ENCODE assay signal across 8 cellular contexts in the genomic region with DNA sequence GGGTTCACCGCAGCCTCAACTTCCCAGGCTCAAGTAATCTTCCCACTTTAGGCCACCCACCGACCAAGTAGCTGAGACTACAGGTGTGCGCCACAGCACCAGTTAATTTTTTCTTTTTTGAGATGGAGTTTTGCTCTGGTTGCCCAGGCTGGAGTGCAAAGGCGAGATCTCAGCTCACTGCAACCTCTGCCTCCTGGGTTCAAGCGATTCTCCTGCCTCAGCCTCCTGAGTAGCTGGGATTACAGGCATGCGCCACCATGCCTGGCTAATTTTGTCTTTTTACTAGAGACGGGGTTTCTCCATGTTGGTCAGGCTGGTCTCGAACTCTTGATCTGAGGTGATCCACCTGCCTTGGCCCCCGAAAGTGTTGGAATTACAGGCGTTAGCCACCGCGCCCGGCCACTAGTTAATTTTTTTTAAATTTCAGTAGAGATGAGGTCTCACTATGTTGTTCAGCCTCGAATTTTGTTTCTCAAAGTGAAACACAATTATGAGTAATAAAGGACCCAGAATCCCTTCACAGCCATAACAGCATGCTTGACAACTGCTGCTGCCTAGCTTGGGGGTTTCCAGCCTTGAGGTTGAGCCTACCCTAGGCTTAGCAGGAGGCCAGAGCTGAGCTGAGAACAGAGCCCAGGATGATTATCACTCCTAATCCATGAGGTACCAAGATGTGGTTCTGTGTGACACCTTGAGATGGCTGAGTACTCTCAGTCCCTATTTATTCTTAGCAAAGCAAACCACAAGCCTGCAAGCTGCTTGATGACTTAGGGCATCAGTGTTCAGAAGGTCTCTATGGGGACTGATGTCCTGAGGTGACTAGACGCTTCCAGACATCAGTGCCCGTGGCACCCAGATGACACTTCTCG. TPM values are rescaled to one million over a fixed set of nuclear protein-coding genes. Genes with fewer than 3 reads are reported as not detected.
DNase-seq lines count a peak whose midpoint lies in the region; ATAC-seq and TF ChIP-seq lines count a peak whose summit lies in the region.

No MANE protein-coding gene starts in this region.

- H3K4me1 Mint-ChIP-seq in CD14-positive monocyte: peaks cover 3% of the 10 kb centered on the region

- 88 to 94% methylated on average over 17 of the region's 17 CpGs for WGBS in aorta, 2 donors

- intact Hi-C loops in CD14-positive monocyte (cut with micrococcal nuclease): no loop called here
- intact Hi-C loops in aorta (cut with DNase I): no loop called here

- H3K27me3 Mint-ChIP-seq in CD14-positive monocyte (ENCODE audit: low read depth in 3 of 3): peaks cover 0 to 11% (median 1%) of the 10 kb centered on the region in 3 donors

- H3K4me3 ChIP-seq in aorta (ENCODE audit: low read length in 2 of 2): no peak overlapping the region

- H3K9me3 ChIP-seq in aorta (ENCODE audit: control insufficient read depth, low read length): no peaks in the 10 kb centered on the region

- ATAC-seq in HG03457 (IDR thresholded peaks at IDR 0.05; ENCODE audit: unreplicated experiment): peak; percentile 92
- ATAC-seq in aorta (ENCODE audit: low FRiP score): no peak

- no peak for TF ChIP-seq CTCF in GM20000 (IDR thresholded peaks at IDR 0.05; ENCODE audit: extremely low read depth, missing control alignments)
- no peak for TF ChIP-seq CTCF in RWPE1 (conservative IDR thresholded peaks at IDR 0.05; ENCODE audit: low read depth)
- no peak for TF ChIP-seq CTCF in CD14-positive monocyte (IDR thresholded peaks at IDR 0.05)

- H3K36me3 Mint-ChIP-seq in CD14-positive monocyte: peaks cover 37 to 58% of the 10 kb centered on the region in 2 donors

- CTCF ChIA-PET in RWPE1 (lab: Yijun Ruan, JAX): interaction anchor here (0.6 kb wide), 1 partner anchor 82 kb away, joined by 3 read pairs; no protein-coding TSS in a partner anchor

- no peaks in the 10 kb centered on the region for H3K4me1 ChIP-seq in aorta (ENCODE audit: control insufficient read depth in 1 of 2, insufficient read depth in 2 of 2, low read length in 2 of 2)

- POLR2A ChIA-PET in RWPE1 (lab: Yijun Ruan, JAX; ENCODE audit: low non-redundant PET): no interaction called here

- DNase-seq in GM20000 (ENCODE audit: low spot score): peak; percentile 63
- peak; percentile 57 for DNase-seq in activated T-helper 9 cell treated with anti-CD3 and anti-CD28 coated beads, Interleukin-2, amount 50 U/mL, for 16 hours (ENCODE audit: low read depth)
- peak; percentile 47 to 67 for DNase-seq in stimulated activated CD8-positive, alpha-beta memory T cell treated with anti-CD3 and anti-CD28 coated beads, Interleukin-7, amount 100 ng/mL, for 48 hours (ENCODE audit: extremely low read depth in 1 of 2, low read depth in 1 of 2)
- DNase-seq in NCI-H187 (lab: John Stamatoyannopoulos, UW): no peak
- DNase-seq in RWPE1 (ENCODE audit: low spot score): no peak
- DNase-seq in CD14-positive monocyte (ENCODE audit: low spot score): no peak
- DNase-seq in aorta: no peak

- H3K4me3 Mint-ChIP-seq in CD14-positive monocyte: no peak overlapping the region

- H3K27ac ChIP-seq in RWPE1 (no peak overlapping the region), aorta (ENCODE audit: low read depth in 1 of 2, low read length in 2 of 2) (no peak overlapping the region)

- no peaks in the 10 kb centered on the region for H3K36me3 ChIP-seq in aorta (ENCODE audit: control insufficient read depth in 1 of 2, insufficient read depth in 2 of 2, low read length in 1 of 2)

- no peaks in the 10 kb centered on the region for H3K27me3 ChIP-seq in aorta (ENCODE audit: control insufficient read depth in 1 of 2, insufficient read depth in 2 of 2, low read length in 1 of 2)

- H3K9me3 Mint-ChIP-seq in CD14-positive monocyte: peaks cover 0 to 2% (median 0%) of the 10 kb centered on the region in 7 donors

- peak overlapping the region in 1 of 7 donors; percentile 32 for H3K27ac Mint-ChIP-seq in CD14-positive monocyte

RNA-seq across cellular contexts. Expression of a gene that starts 41.6 kb away (rescaled TPM):
- polyA plus RNA-seq in CD14-positive monocyte (1 to 10 TPM; 1.3 to 2.4 TPM), aorta (1 to 10 TPM; 1.5 to 5.3 TPM)
- 1 to 10 TPM; 8.4 to 8.9 TPM for total RNA-seq in aorta

RNA-seq across cellular contexts. Expression of a gene that starts 45.2 kb away (rescaled TPM):
- polyA plus RNA-seq in CD14-positive monocyte: 10 to 100 TPM; 21.8 to 31.1 TPM
- 10 to 100 TPM; 19.0 to 23.7 TPM for total RNA-seq in aorta
- polyA plus RNA-seq in aorta: 1 to 10 TPM; 4.5 to 6.4 TPM

Comparison
In these comparisons a context has a peak if more than half of its experiments do, and no peak if none do; other contexts are left out.
1. DNase-seq: peak in GM20000 (single experiment), activated T-helper 9 cell treated with anti-CD3 and anti-CD28 coated beads, Interleukin-2, amount 50 U/mL, for 16 hours (single experiment) and stimulated activated CD8-positive, alpha-beta memory T cell treated with anti-CD3 and anti-CD28 coated beads, Interleukin-7, amount 100 ng/mL, for 48 hours (2 of 2); none in NCI-H187 (0 of 2), RWPE1 (single experiment), CD14-positive monocyte (single experiment) and aorta (0 of 2).